ENCODE assay signal across 8 cellular contexts in the genomic region with DNA sequence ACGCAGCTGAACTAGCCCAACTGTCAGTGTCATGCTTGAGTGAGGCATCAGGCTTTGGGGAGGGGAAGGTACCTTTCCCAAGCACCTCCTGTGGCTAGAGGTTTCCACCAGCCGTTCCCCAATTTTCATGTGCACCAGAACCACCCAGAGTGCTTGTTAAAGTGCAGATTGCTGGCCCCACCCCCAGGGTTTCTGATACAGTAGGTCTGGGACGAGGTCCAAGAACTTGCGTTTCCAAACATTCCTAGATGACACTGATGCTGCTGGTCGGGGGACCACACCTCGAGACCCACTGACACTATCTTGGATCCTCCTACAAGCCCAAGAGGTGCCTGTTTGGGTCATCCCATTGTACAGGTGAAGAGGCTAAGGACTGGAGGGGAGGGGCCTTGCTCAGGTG. TPM values are rescaled to one million over a fixed set of nuclear protein-coding genes. Genes with fewer than 3 reads are reported as not detected.
"Had no signal": no experiment of that assay in that cellular context is flagged by ENCODE, and none has a peak within 500 bp of the region (broad histone marks: within the 10 kb centered on the region; RNA-seq: fewer than 3 reads in every experiment).

No MANE protein-coding gene starts in this region.

- H3K4me3 Mint-ChIP-seq: activated T-helper 17 cell treated with anti-CD3 and anti-CD28 coated beads, Interleukin-2, amount 50 U/mL, for 72 hours; naive thymus-derived CD4-positive, alpha-beta T cell had no signal

- DNase-seq: activated naive CD4-positive, alpha-beta T cell treated with Interleukin-2 at 50 U/mL for 16 hours; erythroblast; kidney; naive thymus-derived CD4-positive, alpha-beta T cell; stimulated activated CD4-positive, alpha-beta T cell treated with anti-CD3 and anti-CD28 coated beads, Interleukin-4, amount 100 ng/mL, for 1 hour; stimulated activated naive CD4-positive, alpha-beta T cell treated with Interleukin-2 at 50 U/mL for 16 hours had no signal

- H3K9me3 ChIP-seq: left lung had no signal

- H3K9me3 Mint-ChIP-seq: activated T-helper 17 cell treated with anti-CD3 and anti-CD28 coated beads, Interleukin-2, amount 50 U/mL, for 72 hours had no signal

- H3K27ac Mint-ChIP-seq: activated T-helper 17 cell treated with anti-CD3 and anti-CD28 coated beads, Interleukin-2, amount 50 U/mL, for 72 hours; naive thymus-derived CD4-positive, alpha-beta T cell had no signal

- H3K36me3 ChIP-seq: left lung had no signal

- H3K27ac ChIP-seq: left lung had no signal

- H3K4me1 Mint-ChIP-seq: activated T-helper 17 cell treated with anti-CD3 and anti-CD28 coated beads, Interleukin-2, amount 50 U/mL, for 72 hours had no signal

- FAIRE-seq: kidney had no signal

- H3K4me3 ChIP-seq: left lung had no signal

- H3K36me3 Mint-ChIP-seq: naive thymus-derived CD4-positive, alpha-beta T cell had no signal

RNA-seq across cellular contexts. Expression of a gene that starts 59.8 kb away (rescaled TPM):
- polyA plus RNA-seq: naive thymus-derived CD4-positive, alpha-beta T cell had no signal
